ENCODE assay signal across 12 cellular contexts in the genomic region with DNA sequence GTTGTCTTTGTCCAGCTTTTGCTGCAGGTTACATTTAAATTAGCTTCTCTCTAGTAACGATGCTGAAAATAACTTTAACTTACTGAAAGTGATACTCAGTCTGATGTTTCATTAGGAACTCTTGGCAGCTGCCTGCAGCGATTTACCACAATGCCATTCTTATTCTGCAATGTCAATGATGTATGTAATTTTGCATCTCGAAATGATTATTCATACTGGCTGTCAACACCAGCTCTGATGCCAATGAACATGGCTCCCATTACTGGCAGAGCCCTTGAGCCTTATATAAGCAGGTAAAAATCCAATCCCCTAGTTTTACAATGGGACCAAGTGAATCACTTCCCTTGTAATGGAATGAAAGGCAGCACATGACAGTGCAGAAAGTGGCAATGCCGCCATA. TPM values are rescaled to one million over a fixed set of nuclear protein-coding genes. Genes with fewer than 3 reads are reported as not detected.
DNase-seq lines count a peak whose midpoint lies in the region; ATAC-seq and TF ChIP-seq lines count a peak whose summit lies in the region.
"Had no signal": no experiment of that assay in that cellular context is flagged by ENCODE, and none has a peak within 500 bp of the region (broad histone marks: within the 10 kb centered on the region; RNA-seq: fewer than 3 reads in every experiment).

No MANE protein-coding gene starts in this region.

- peak; percentile 13 for DNase-seq in fibroblast of pulmonary artery (ENCODE audit: low read depth)
- DNase-seq in NCI-H82 treated with DMSO at 0.1 percent for 48 hours (lab: John Stamatoyannopoulos, UW; ENCODE audit: unreplicated experiment): no peak
- DNase-seq in osteoblast (ENCODE audit: insufficient read length, low spot score, missing footprints): no peak
- DNase-seq in GM19238 (ENCODE audit: insufficient read length, low spot score): no peak
- DNase-seq: activated CD4-positive, alpha-beta T cell treated with anti-CD3 and anti-CD28 coated beads for 48 hours; COR-L47; right lobe of liver had no signal

- no peak overlapping the region for H3K4me2 ChIP-seq in osteoblast (ENCODE audit: insufficient read depth, low read length)

- no peaks in the 10 kb centered on the region for H3K79me2 ChIP-seq in osteoblast (ENCODE audit: insufficient read depth, low read length)

- no peaks in the 10 kb centered on the region for H3K9me3 ChIP-seq in osteoblast (ENCODE audit: low read depth, low read length)
- H3K9me3 ChIP-seq: right lobe of liver had no signal

- no peak overlapping the region for H3K4me3 ChIP-seq in fibroblast of pulmonary artery (replicated peaks; ENCODE audit: low read depth, low read length)
- H3K4me3 ChIP-seq in osteoblast (ENCODE audit: insufficient read depth, low read length): no peak overlapping the region
- H3K4me3 ChIP-seq: right lobe of liver had no signal

- peak; percentile 92 for ATAC-seq in GM18867 (IDR thresholded peaks at IDR 0.05; ENCODE audit: unreplicated experiment)
- ATAC-seq in GM21619 (IDR thresholded peaks at IDR 0.05; ENCODE audit: unreplicated experiment): peak; percentile 83
- peak; percentile 89 for ATAC-seq in HG03354 (IDR thresholded peaks at IDR 0.05; ENCODE audit: poor library complexity, severe bottlenecking, unreplicated experiment)
- ATAC-seq in HG02970 (IDR thresholded peaks at IDR 0.05; ENCODE audit: low FRiP score, unreplicated experiment): no peak
- ATAC-seq: Panc1, right lobe of liver had no signal

- H3K27me3 ChIP-seq in osteoblast (ENCODE audit: insufficient read depth, low read length): no peaks in the 10 kb centered on the region
- H3K27me3 ChIP-seq: right lobe of liver had no signal

- no peaks in the 10 kb centered on the region for H3K4me1 ChIP-seq in osteoblast (ENCODE audit: insufficient read depth, low read length)
- H3K4me1 ChIP-seq: right lobe of liver had no signal

- H3K27ac ChIP-seq in osteoblast (ENCODE audit: low read depth, low read length): no peak overlapping the region
- H3K27ac ChIP-seq: right lobe of liver had no signal

- H3K36me3 ChIP-seq in osteoblast (ENCODE audit: insufficient read depth, low read length): no peaks in the 10 kb centered on the region
- H3K36me3 ChIP-seq: right lobe of liver had no signal

- TF ChIP-seq CTCF in fibroblast of pulmonary artery (IDR thresholded peaks at IDR 0.05; ENCODE audit: low read length, missing control alignments) (no peak), osteoblast (IDR thresholded peaks at IDR 0.05; ENCODE audit: extremely low read depth, low read depth, low read length) (no peak)

- no peaks in the 10 kb centered on the region for H4K20me1 ChIP-seq in osteoblast (ENCODE audit: insufficient read depth, low read length)

- H2AFZ ChIP-seq in osteoblast (ENCODE audit: low read length): no peak overlapping the region

RNA-seq across cellular contexts. Expression of gene MFF, which starts 16.3 kb away (rescaled TPM):
- total RNA-seq in osteoblast: 81.9 and 101 TPM in 2 replicates
